ENCODE assay signal across 15 cellular contexts in the genomic region with DNA sequence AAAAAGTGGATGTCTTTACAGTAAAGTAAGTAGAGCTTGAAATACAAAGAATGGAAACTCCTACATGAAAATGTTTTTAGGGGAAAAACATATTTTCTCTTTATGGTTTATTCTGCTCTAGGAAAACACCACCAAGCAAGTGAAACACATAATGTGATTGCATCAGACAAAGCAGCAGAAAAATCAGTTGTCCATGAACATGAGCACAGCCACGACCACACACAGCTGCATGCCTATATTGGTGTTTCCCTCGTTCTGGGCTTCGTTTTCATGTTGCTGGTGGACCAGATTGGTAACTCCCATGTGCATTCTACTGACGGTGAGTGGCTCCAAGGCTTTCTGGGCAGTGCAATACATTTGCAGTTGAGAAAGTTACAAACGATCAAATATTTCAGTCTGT. TPM values are rescaled to one million over a fixed set of nuclear protein-coding genes. Genes with fewer than 3 reads are reported as not detected.
A peak's percentile ranks its signal among the peaks of the same experiment; 100 is the strongest.
DNase-seq lines count a peak whose midpoint lies in the region; ATAC-seq, FAIRE-seq and TF ChIP-seq lines count a peak whose summit lies in the region.
"Had no signal": no experiment of that assay in that cellular context is flagged by ENCODE, and none has a peak within 500 bp of the region (broad histone marks: within the 10 kb centered on the region; RNA-seq: fewer than 3 reads in every experiment).

No MANE protein-coding gene starts in this region.

- H3K4me3 Mint-ChIP-seq in chondrocyte (ENCODE audit: unreplicated experiment), result no peak overlapping the region

- H3K4me1 Mint-ChIP-seq in chondrocyte (ENCODE audit: low read depth), result peaks cover 16% of the 10 kb centered on the region

- DNase-seq in GM12891 (ENCODE audit: insufficient read length, low spot score) (no peak), GM20000 (ENCODE audit: low spot score) (peak; percentile 50), chondrocyte (ENCODE audit: low spot score) (no peak), RWPE1 (ENCODE audit: low spot score) (no peak), Right ventricle myocardium inferior (ENCODE audit: missing footprints) (no peak)
- DNase-seq in stimulated activated CD4-positive, alpha-beta T cell treated with anti-CD3 and anti-CD28 coated beads, Interleukin-1b, Interleukin-23, amount 100 ng/mL, for 48 hours, result no peak
- DNase-seq: activated CD8-positive, alpha-beta memory T cell treated with anti-CD3 and anti-CD28 coated beads, Interleukin-2, amount 50 U/mL, for 48 hours; colonic mucosa; DMS 273 treated with DMSO at 0.1 percent for 48 hours; glutamatergic neuron; NCI-H2227 treated with DMSO at 0.1 percent for 48 hours; spleen had no signal

- FAIRE-seq in GM12891 (lab: Jason Lieb, UNC), result peak; percentile 89

- peaks cover 7% of the 10 kb centered on the region for H3K36me3 Mint-ChIP-seq in chondrocyte (ENCODE audit: low read depth)

- CTCF ChIA-PET in RWPE1 (lab: Yijun Ruan, JAX), result no interaction called here

- H3K27ac Mint-ChIP-seq in chondrocyte (ENCODE audit: unreplicated experiment), result peak overlapping the region; percentile 3

- H3K27ac ChIP-seq in RWPE1, result no peak overlapping the region
- H3K27ac ChIP-seq: colonic mucosa, spleen had no signal

- intact Hi-C loops in Right ventricle myocardium inferior (cut with DNase I), result no loop called here

- TF ChIP-seq CTCF in GM20000 (IDR thresholded peaks at IDR 0.05; ENCODE audit: extremely low read depth, missing control alignments), result no peak
- no peak for TF ChIP-seq CTCF in chondrocyte (IDR thresholded peaks at IDR 0.05)
- TF ChIP-seq CTCF in RWPE1 (conservative IDR thresholded peaks at IDR 0.05; ENCODE audit: low read depth), result no peak

- peak; percentile 71 for TF ChIP-seq POLR2A in GM12891 (IDR thresholded peaks at IDR 0.05; ENCODE audit: low read depth, low read length)

- POLR2A ChIA-PET in RWPE1 (lab: Yijun Ruan, JAX; ENCODE audit: low non-redundant PET), result no interaction called here

- peak; percentile 83 for ATAC-seq in HG03354 (IDR thresholded peaks at IDR 0.05; ENCODE audit: poor library complexity, severe bottlenecking, unreplicated experiment)
- ATAC-seq in GM18498 (IDR thresholded peaks at IDR 0.05; ENCODE audit: unreplicated experiment), result no peak
- ATAC-seq in Right ventricle myocardium inferior, result no peak
- ATAC-seq: SK-N-SH treated with all-trans-retinoic acid at 6 μM for 48 hours had no signal

- no peaks in the 10 kb centered on the region for H3K27me3 Mint-ChIP-seq in chondrocyte (ENCODE audit: low read depth)

- H3K9me3 Mint-ChIP-seq in chondrocyte (ENCODE audit: low read depth), result no peaks in the 10 kb centered on the region

TF ChIP-seq in GM12891, 5 proteins besides CTCF, POLR2A, EP300 and RAD21:
- TF ChIP-seq POLR2AphosphoS5 (IDR thresholded peaks at IDR 0.05; ENCODE audit: low read depth, low read length), result no peak
- peak; percentile 23; the same call in 1 of the 2 replicates for TF ChIP-seq TAF1 (IDR thresholded peaks at IDR 0.05; ENCODE audit: low read depth, low read length)
- TF ChIP-seq POU2F2 (IDR thresholded peaks at IDR 0.05; ENCODE audit: low read depth, low read length), result peak; percentile 67; the same call in 1 of the 2 replicates
TF ChIP-seq in GM12891: peak in this region for 2.

RNA-seq across cellular contexts. Expression of gene PLEKHD1, which starts 42.6 kb away (rescaled TPM):
- polyA plus RNA-seq in GM12891 (2012; ENCODE audit: low read depth, missing spikeins), result 0.04 TPM
- total RNA-seq in chondrocyte, result 0.08 to 0.15 TPM (median 0.10 TPM) in 3 replicates
- total RNA-seq in Right ventricle myocardium inferior, result 0.32 TPM

RNA-seq across cellular contexts. Expression of gene SLC39A9, which starts 43.5 kb away (rescaled TPM):
- polyA plus RNA-seq in GM12891 (2012; ENCODE audit: low read depth, missing spikeins), result 26.8 TPM
- 78.9 to 94.5 TPM (median 81.3 TPM) in 3 replicates for total RNA-seq in chondrocyte
- 18.0 TPM for total RNA-seq in Right ventricle myocardium inferior

RNA-seq across cellular contexts. Expression of gene ERH, which starts 43.8 kb away (rescaled TPM):
- 352 TPM for polyA plus RNA-seq in GM12891 (2012; ENCODE audit: low read depth, missing spikeins)
- total RNA-seq in chondrocyte (140 to 205 TPM (median 158 TPM) in 3 replicates), Right ventricle myocardium inferior (110 TPM)
